8 cellular contexts compared by ENCODE assay signal in genomic region chr17:45052052-45052772, GRCh38. TPM values are rescaled to one million over a fixed set of nuclear protein-coding genes. Genes with fewer than 3 reads are reported as not detected.
A peak's percentile ranks its signal among the peaks of the same experiment; 100 is the strongest.
DNase-seq lines count a peak whose midpoint lies in the region; ATAC-seq and TF ChIP-seq lines count a peak whose summit lies in the region.

No MANE protein-coding gene starts in this region.

- no peaks in the 10 kb centered on the region for H3K9me3 Mint-ChIP-seq in nephron

- H3K4me3 Mint-ChIP-seq in nephron = peak overlapping the region; percentile 74 to 87 (median 84)

- H3K27me3 Mint-ChIP-seq in nephron (ENCODE audit: low read depth) = no peaks in the 10 kb centered on the region

- peaks cover 8% of the 10 kb centered on the region for H3K4me1 Mint-ChIP-seq in nephron

- ATAC-seq in Right ventricle myocardium superior (ENCODE audit: poor library complexity) (peak; percentile 1), Right ventricle myocardium inferior (no peak), upper lobe of right lung (no peak)

- DNase-seq in Right ventricle myocardium superior (no peak), Right ventricle myocardium inferior (ENCODE audit: missing footprints) (no peak), NCI-H69 (lab: John Stamatoyannopoulos, UW) (peak; percentile 72), epithelial cell of proximal tubule (ENCODE audit: low read depth) (no peak), upper lobe of right lung (no peak), iPS-NIHi7 (ENCODE audit: extremely low spot score) (no peak)
- DNase-seq in activated CD8-positive, alpha-beta memory T cell treated with anti-CD3 and anti-CD28 coated beads for 48 hours (ENCODE audit: low read depth in 2 of 3, low spot score in 2 of 3) = peak in 2 of 3 experiments; percentile 9 to 12

- H3K4me1 ChIP-seq in upper lobe of right lung = peaks cover 9% of the 10 kb centered on the region

- H3K27me3 ChIP-seq in upper lobe of right lung = no peaks in the 10 kb centered on the region

- peak overlapping the region; percentile 81 to 85 (median 82) for H3K27ac Mint-ChIP-seq in nephron

- H3K36me3 ChIP-seq in upper lobe of right lung = no peaks in the 10 kb centered on the region

- H3K4me3 ChIP-seq in epithelial cell of proximal tubule (ENCODE audit: low read depth, low read length) = peak overlapping the region; percentile 67
- H3K4me3 ChIP-seq in upper lobe of right lung = peak overlapping the region; percentile 68

- no peaks in the 10 kb centered on the region for H3K9me3 ChIP-seq in upper lobe of right lung

- TF ChIP-seq CTCF in epithelial cell of proximal tubule (conservative IDR thresholded peaks at IDR 0.05; ENCODE audit: low read depth, low read length) (no peak), nephron (IDR thresholded peaks at IDR 0.05; ENCODE audit: unreplicated experiment in 3 of 3) (no peak), upper lobe of right lung (IDR thresholded peaks at IDR 0.05) (no peak)

- H3K27ac ChIP-seq in upper lobe of right lung = peak overlapping the region; percentile 92

- intact Hi-C loops in Right ventricle myocardium superior (cut with DNase I) = no loop called here
- intact Hi-C loops in Right ventricle myocardium inferior (cut with DNase I) = no loop called here
- intact Hi-C loops in upper lobe of right lung (cut with DNase I) = no loop called here

- peaks cover 4% of the 10 kb centered on the region for H3K36me3 Mint-ChIP-seq in nephron (ENCODE audit: low read depth)

RNA-seq across cellular contexts. Expression of gene DCAKD, which starts 0.8 kb away (rescaled TPM):
- total RNA-seq in Right ventricle myocardium superior = 25.3 TPM
- total RNA-seq in Right ventricle myocardium inferior = 24.2 TPM
- total RNA-seq in epithelial cell of proximal tubule = 40.4 and 44.4 TPM in 2 replicates
- total RNA-seq in upper lobe of right lung = 21.8 TPM

RNA-seq across cellular contexts. Expression of gene NMT1, which starts 8.9 kb away (rescaled TPM):
- total RNA-seq in Right ventricle myocardium superior (84.5 TPM), Right ventricle myocardium inferior (96.0 TPM), epithelial cell of proximal tubule (81.9 and 82.5 TPM in 2 replicates), upper lobe of right lung (107 TPM)

Comparison
In these comparisons a context has a peak if more than half of its experiments do, and no peak if none do; other contexts are left out.
1. DNase-seq: peak in NCI-H69 (single experiment) and activated CD8-positive, alpha-beta memory T cell treated with anti-CD3 and anti-CD28 coated beads for 48 hours (2 of 3); none in Right ventricle myocardium superior (single experiment), Right ventricle myocardium inferior (single experiment), epithelial cell of proximal tubule (single experiment), upper lobe of right lung (single experiment) and iPS-NIHi7 (single experiment).